In the genomic region with DNA sequence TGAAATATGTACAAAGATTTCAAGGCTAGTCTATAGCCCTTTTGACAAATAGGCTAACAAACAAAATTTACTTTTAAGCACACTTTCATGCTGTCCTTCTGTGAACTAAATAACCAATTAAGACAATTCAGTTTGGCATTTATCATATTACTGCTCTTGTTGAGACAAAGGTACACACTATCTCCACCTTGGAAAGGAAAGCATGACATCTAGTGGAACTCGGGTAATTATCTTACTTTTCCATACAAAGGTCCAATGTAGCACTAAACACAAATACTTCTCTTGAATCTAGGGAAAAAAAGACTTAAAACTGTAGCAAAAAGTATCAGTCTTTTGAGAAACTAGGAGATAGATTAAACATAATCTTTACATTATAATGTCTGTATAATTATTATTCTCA, we compare ENCODE assay signal across 8 cellular contexts.
DNase-seq lines count a peak whose midpoint lies in the region; ATAC-seq and TF ChIP-seq lines count a peak whose summit lies in the region.

No MANE protein-coding gene starts in this region.

- WGBS in liver, result 37% methylated on average over 1 of the region's 1 CpG
- 46 to 84% (median 62%) methylated on average over 1 of the region's 1 CpG for WGBS in adrenal gland, 4 donors

- peak; percentile 8 for DNase-seq in GM04503 (ENCODE audit: low read depth)
- no peak for DNase-seq in tibial artery
- no peak for DNase-seq in activated T-helper 1 cell treated with anti-CD3 and anti-CD28 coated beads, Interleukin-12 subunit alpha, Interleukin-12 subunit beta, Interleukin-2, Interleukin-4 antibody, amounts not matched to agents 30 ng/mL and 10 ng/mL and 1 ng/mL, durations not matched to agents 14 hours and 24 hours and 36 hours (ENCODE audit: low spot score)
- no peak for DNase-seq in adrenal gland

- H3K4me1 Mint-ChIP-seq in activated T-helper 1 cell treated with anti-CD3 and anti-CD28 coated beads, Interleukin-12 subunit alpha, Interleukin-12 subunit beta, Interleukin-2, Interleukin-4 antibody, amounts not matched to agents 30 ng/mL and 10 ng/mL and 1 ng/mL, durations not matched to agents 14 hours and 24 hours and 36 hours (ENCODE audit: low read depth), result peaks cover 7% of the 10 kb centered on the region

- H3K9me3 ChIP-seq in liver (ENCODE audit: control insufficient read depth in 4 of 4, low read length in 3 of 4) (no peaks in the 10 kb centered on the region), tibial artery (no peaks in the 10 kb centered on the region), adrenal gland (replicated peaks in 1 of 3) (no peaks in the 10 kb centered on the region)

- H3K4me3 ChIP-seq in liver (ENCODE audit: low read depth in 1 of 3, low read length in 3 of 3), result no peak overlapping the region
- H3K4me3 ChIP-seq in tibial artery, result no peak overlapping the region
- no peak overlapping the region for H3K4me3 ChIP-seq in adrenal gland

- TF ChIP-seq CTCF in liver (IDR thresholded peaks at IDR 0.05; ENCODE audit: low read depth, low read length, missing input control), result peak; percentile 16
- TF ChIP-seq CTCF in tibial artery (IDR thresholded peaks at IDR 0.05), result peak in 1 of 2 experiments; percentile 15
- peak in 3 of 6 experiments; percentile 3 to 38 (median 26) for TF ChIP-seq CTCF in adrenal gland (IDR thresholded peaks at IDR 0.05)

- H3K27ac ChIP-seq in liver (ENCODE audit: low read depth in 1 of 2, low read length in 2 of 2), result no peak overlapping the region
- H3K27ac ChIP-seq in tibial artery, result no peak overlapping the region
- no peak overlapping the region for H3K27ac ChIP-seq in adrenal gland

- peak; percentile 50 for ATAC-seq in HG02678 (IDR thresholded peaks at IDR 0.05; ENCODE audit: unreplicated experiment)
- peak; percentile 70; the same call in 2 of the 3 replicates for ATAC-seq in SK-N-SH treated with all-trans-retinoic acid at 6 μM for 48 hours
- ATAC-seq in GM21390 (IDR thresholded peaks at IDR 0.05; ENCODE audit: unreplicated experiment), result no peak

- no peaks in the 10 kb centered on the region for H3K27me3 Mint-ChIP-seq in activated T-helper 1 cell treated with anti-CD3 and anti-CD28 coated beads, Interleukin-12 subunit alpha, Interleukin-12 subunit beta, Interleukin-2, Interleukin-4 antibody, amounts not matched to agents 30 ng/mL and 10 ng/mL and 1 ng/mL, durations not matched to agents 14 hours and 24 hours and 36 hours (ENCODE audit: insufficient read depth)

- H3K4me3 Mint-ChIP-seq in activated T-helper 1 cell treated with anti-CD3 and anti-CD28 coated beads, Interleukin-12 subunit alpha, Interleukin-12 subunit beta, Interleukin-2, Interleukin-4 antibody, amounts not matched to agents 30 ng/mL and 10 ng/mL and 1 ng/mL, durations not matched to agents 14 hours and 24 hours and 36 hours, result no peak overlapping the region

- H3K9ac ChIP-seq in liver (ENCODE audit: low read depth in 1 of 2, low read length in 2 of 2), result no peak overlapping the region

- H3K4me1 ChIP-seq in liver (ENCODE audit: control insufficient read depth in 4 of 4, insufficient read depth in 4 of 4, low read length in 3 of 4) (no peaks in the 10 kb centered on the region), tibial artery (no peaks in the 10 kb centered on the region), adrenal gland (replicated peaks in 1 of 2) (no peaks in the 10 kb centered on the region)

- H3K27me3 ChIP-seq in liver (ENCODE audit: control insufficient read depth in 4 of 4, insufficient read depth in 4 of 4, low read length in 3 of 4) (no peaks in the 10 kb centered on the region), tibial artery (no peaks in the 10 kb centered on the region), adrenal gland (no peaks in the 10 kb centered on the region)

- intact Hi-C loops in tibial artery (cut with DNase I; ENCODE audit: low total_unique reads), result no loop called here
- intact Hi-C loops in activated T-helper 1 cell treated with anti-CD3 and anti-CD28 coated beads, Interleukin-12 subunit alpha, Interleukin-12 subunit beta, Interleukin-2, Interleukin-4 antibody, amounts not matched to agents 30 ng/mL and 10 ng/mL and 1 ng/mL, durations not matched to agents 14 hours and 24 hours and 36 hours (cut with micrococcal nuclease), result loop anchor here (1.0 to 5.0 kb wide), 4 partner anchors 95 to 605 kb away; a partner anchor contains a TSS
- intact Hi-C loops in adrenal gland (cut with DNase I), result no loop called here

- no peak for TF ChIP-seq POLR2A in adrenal gland (IDR thresholded peaks at IDR 0.05)

- H3K36me3 Mint-ChIP-seq in activated T-helper 1 cell treated with anti-CD3 and anti-CD28 coated beads, Interleukin-12 subunit alpha, Interleukin-12 subunit beta, Interleukin-2, Interleukin-4 antibody, amounts not matched to agents 30 ng/mL and 10 ng/mL and 1 ng/mL, durations not matched to agents 14 hours and 24 hours and 36 hours (ENCODE audit: low read depth), result peaks cover 4% of the 10 kb centered on the region

- H3K9me3 Mint-ChIP-seq in activated T-helper 1 cell treated with anti-CD3 and anti-CD28 coated beads, Interleukin-12 subunit alpha, Interleukin-12 subunit beta, Interleukin-2, Interleukin-4 antibody, amounts not matched to agents 30 ng/mL and 10 ng/mL and 1 ng/mL, durations not matched to agents 14 hours and 24 hours and 36 hours, result no peaks in the 10 kb centered on the region

- H3K27ac Mint-ChIP-seq in activated T-helper 1 cell treated with anti-CD3 and anti-CD28 coated beads, Interleukin-12 subunit alpha, Interleukin-12 subunit beta, Interleukin-2, Interleukin-4 antibody, amounts not matched to agents 30 ng/mL and 10 ng/mL and 1 ng/mL, durations not matched to agents 14 hours and 24 hours and 36 hours, result no peak overlapping the region

- peak; percentile 82 for TF ChIP-seq RAD21 in liver (IDR thresholded peaks at IDR 0.05)

- H3K36me3 ChIP-seq in liver (ENCODE audit: control insufficient read depth in 4 of 4, insufficient read depth in 3 of 4, low read depth in 1 of 4, low read length in 3 of 4) (peaks cover 0 to 15% (median under 1%) of the 10 kb centered on the region in 4 donors), tibial artery (peaks cover 0 to 7% (median 0%) of the 10 kb centered on the region in 3 donors), adrenal gland (replicated peaks in 1 of 2) (no peaks in the 10 kb centered on the region)

TF ChIP-seq in SK-N-SH treated with all-trans-retinoic acid at 6 μM for 48 hours, 23 proteins besides CTCF, POLR2A, EP300 and RAD21 (continues in another document):
- TF ChIP-seq ZFP30 (CRISPR knock-in tag; IDR thresholded peaks at IDR 0.05) (no peak), PPARA (CRISPR knock-in tag; IDR thresholded peaks at IDR 0.05; ENCODE audit: borderline replicate concordance) (no peak), ESRRG (CRISPR knock-in tag; IDR thresholded peaks at IDR 0.05) (no peak), GLIS3 (CRISPR knock-in tag; IDR thresholded peaks at IDR 0.05) (no peak)
- TF ChIP-seq, protein P1, sequence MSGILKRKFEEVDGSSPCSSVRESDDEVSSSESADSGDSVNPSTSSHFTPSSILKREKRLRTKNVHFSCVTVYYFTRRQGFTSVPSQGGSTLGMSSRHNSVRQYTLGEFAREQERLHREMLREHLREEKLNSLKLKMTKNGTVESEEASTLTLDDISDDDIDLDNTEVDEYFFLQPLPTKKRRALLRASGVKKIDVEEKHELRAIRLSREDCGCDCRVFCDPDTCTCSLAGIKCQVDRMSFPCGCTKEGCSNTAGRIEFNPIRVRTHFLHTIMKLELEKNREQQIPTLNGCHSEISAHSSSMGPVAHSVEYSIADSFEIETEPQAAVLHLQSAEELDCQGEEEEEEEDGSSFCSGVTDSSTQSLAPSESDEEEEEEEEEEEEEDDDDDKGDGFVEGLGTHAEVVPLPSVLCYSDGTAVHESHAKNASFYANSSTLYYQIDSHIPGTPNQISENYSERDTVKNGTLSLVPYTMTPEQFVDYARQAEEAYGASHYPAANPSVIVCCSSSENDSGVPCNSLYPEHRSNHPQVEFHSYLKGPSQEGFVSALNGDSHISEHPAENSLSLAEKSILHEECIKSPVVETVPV (CRISPR knock-in tag; IDR thresholded peaks at IDR 0.05), result no peak

TF ChIP-seq in liver, 16 proteins besides CTCF, POLR2A, EP300 and RAD21:
- TF ChIP-seq FOXA1 (IDR thresholded peaks at IDR 0.05) (no peak), EGR1 (IDR thresholded peaks at IDR 0.05; ENCODE audit: low read depth in 2 of 2) (no peak), NR2F2 (IDR thresholded peaks at IDR 0.05) (no peak), HNF4A (conservative IDR thresholded peaks at IDR 0.05) (peak in 1 of 2 donors; percentile 11), HNF4G (IDR thresholded peaks at IDR 0.05) (no peak), TAF1 (conservative IDR thresholded peaks at IDR 0.05) (no peak)
